1 cellular context compared by ENCODE assay signal in the genomic region with DNA sequence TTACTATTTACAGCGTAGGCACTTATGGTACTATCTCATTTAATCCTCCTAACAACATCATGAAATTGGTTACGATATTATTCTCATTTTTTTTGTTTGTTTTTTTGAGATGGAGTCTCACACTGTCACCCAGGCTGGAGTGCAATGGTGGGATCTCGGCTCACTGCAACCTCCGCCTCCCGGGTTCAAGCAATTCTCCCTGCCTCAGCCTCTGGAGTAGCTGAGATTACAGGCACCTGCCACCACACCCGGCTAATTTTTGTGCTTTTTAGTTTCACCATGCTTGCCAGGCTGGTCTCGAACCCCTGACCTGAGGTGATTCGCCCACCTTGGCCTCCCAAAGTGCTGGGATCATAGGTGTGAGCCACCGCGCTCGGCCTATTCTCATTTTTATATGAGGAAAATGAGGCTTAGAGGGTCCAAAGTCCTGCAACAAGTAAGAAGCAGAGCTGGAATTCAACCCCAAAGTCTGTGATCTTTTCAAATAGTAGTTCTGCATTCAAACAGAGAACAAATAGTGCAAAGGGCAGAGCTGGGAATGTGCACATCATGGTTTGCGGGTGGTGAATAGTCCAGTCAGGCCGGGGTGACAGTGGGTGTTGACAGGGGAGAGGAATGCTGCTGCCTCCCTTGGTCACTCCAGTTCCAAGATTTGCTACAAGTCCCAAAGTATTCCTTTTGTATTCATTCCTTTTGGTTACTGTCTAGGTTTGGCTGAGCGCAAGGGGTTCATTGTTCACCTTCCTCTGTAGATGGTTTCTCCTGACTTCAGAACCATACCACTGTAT.
TF ChIP-seq lines count a peak whose summit lies in the region.

No MANE protein-coding gene starts in this region.

TF ChIP-seq in HepG2, 621 proteins besides CTCF, POLR2A, EP300 and RAD21 (continued from another document and continues in another):
- TF ChIP-seq, protein P1, sequence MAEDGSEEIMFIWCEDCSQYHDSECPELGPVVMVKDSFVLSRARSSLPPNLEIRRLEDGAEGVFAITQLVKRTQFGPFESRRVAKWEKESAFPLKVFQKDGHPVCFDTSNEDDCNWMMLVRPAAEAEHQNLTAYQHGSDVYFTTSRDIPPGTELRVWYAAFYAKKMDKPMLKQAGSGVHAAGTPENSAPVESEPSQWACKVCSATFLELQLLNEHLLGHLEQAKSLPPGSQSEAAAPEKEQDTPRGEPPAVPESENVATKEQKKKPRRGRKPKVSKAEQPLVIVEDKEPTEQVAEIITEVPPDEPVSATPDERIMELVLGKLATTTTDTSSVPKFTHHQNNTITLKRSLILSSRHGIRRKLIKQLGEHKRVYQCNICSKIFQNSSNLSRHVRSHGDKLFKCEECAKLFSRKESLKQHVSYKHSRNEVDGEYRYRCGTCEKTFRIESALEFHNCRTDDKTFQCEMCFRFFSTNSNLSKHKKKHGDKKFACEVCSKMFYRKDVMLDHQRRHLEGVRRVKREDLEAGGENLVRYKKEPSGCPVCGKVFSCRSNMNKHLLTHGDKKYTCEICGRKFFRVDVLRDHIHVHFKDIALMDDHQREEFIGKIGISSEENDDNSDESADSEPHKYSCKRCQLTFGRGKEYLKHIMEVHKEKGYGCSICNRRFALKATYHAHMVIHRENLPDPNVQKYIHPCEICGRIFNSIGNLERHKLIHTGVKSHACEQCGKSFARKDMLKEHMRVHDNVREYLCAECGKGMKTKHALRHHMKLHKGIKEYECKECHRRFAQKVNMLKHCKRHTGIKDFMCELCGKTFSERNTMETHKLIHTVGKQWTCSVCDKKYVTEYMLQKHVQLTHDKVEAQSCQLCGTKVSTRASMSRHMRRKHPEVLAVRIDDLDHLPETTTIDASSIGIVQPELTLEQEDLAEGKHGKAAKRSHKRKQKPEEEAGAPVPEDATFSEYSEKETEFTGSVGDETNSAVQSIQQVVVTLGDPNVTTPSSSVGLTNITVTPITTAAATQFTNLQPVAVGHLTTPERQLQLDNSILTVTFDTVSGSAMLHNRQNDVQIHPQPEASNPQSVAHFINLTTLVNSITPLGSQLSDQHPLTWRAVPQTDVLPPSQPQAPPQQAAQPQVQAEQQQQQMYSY (CRISPR knock-in tag; IDR thresholded peaks at IDR 0.05), result peak; percentile 77; the same call in 1 of the 2 replicates
- no peak for TF ChIP-seq DZIP1 (CRISPR knock-in tag; IDR thresholded peaks at IDR 0.05)
- no peak for TF ChIP-seq ZNF510 (CRISPR knock-in tag; IDR thresholded peaks at IDR 0.05; ENCODE audit: low read depth)
- peak; percentile 33; the same call in 1 of the 2 replicates for TF ChIP-seq ZNF556 (CRISPR knock-in tag; IDR thresholded peaks at IDR 0.05; ENCODE audit: borderline replicate concordance)
- TF ChIP-seq SKI (IDR thresholded peaks at IDR 0.05; ENCODE audit: partially characterized antibody), result peak; percentile 35
- TF ChIP-seq AGO2 (optimal IDR thresholded peaks at IDR 0.05; ENCODE audit: low read depth, low read length), result no peak
- peak; percentile 81 for TF ChIP-seq RCOR2 (CRISPR knock-in tag; IDR thresholded peaks at IDR 0.05)
- no peak for TF ChIP-seq RAD51 (IDR thresholded peaks at IDR 0.05; ENCODE audit: borderline replicate concordance)
- no peak for TF ChIP-seq ZSCAN31 (CRISPR knock-in tag; IDR thresholded peaks at IDR 0.05; ENCODE audit: low read depth)
- TF ChIP-seq, protein P2, sequence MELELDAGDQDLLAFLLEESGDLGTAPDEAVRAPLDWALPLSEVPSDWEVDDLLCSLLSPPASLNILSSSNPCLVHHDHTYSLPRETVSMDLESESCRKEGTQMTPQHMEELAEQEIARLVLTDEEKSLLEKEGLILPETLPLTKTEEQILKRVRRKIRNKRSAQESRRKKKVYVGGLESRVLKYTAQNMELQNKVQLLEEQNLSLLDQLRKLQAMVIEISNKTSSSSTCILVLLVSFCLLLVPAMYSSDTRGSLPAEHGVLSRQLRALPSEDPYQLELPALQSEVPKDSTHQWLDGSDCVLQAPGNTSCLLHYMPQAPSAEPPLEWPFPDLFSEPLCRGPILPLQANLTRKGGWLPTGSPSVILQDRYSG (CRISPR knock-in tag; IDR thresholded peaks at IDR 0.05), result no peak
- TF ChIP-seq, protein P3, sequence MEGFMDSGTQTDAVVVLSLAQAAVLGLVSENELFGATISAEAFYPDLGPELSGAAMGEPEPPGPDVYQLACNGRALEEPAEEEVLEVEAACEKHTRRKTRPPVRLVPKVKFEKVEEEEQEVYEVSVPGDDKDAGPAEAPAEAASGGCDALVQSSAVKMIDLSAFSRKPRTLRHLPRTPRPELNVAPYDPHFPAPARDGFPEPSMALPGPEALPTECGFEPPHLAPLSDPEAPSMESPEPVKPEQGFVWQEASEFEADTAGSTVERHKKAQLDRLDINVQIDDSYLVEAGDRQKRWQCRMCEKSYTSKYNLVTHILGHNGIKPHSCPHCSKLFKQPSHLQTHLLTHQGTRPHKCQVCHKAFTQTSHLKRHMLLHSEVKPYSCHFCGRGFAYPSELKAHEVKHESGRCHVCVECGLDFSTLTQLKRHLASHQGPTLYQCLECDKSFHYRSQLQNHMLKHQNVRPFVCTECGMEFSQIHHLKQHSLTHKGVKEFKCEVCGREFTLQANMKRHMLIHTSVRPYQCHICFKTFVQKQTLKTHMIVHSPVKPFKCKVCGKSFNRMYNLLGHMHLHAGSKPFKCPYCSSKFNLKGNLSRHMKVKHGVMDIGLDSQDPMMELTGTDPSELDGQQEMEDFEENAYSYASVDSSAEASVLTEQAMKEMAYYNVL (CRISPR knock-in tag; IDR thresholded peaks at IDR 0.05; ENCODE audit: borderline replicate concordance), result peak; percentile 91
- 0 out of 2 replicates have a peak, but pooled peaks have one; percentile 52 for TF ChIP-seq AFF4 (CRISPR knock-in tag; IDR thresholded peaks at IDR 0.05)
- no peak for TF ChIP-seq TOE1 (CRISPR knock-in tag; IDR thresholded peaks at IDR 0.05)
- TF ChIP-seq ZNF672 (CRISPR knock-in tag; IDR thresholded peaks at IDR 0.05), result no peak
- TF ChIP-seq MTA1 (CRISPR knock-in tag; IDR thresholded peaks at IDR 0.05; ENCODE audit: borderline replicate concordance), result peak; percentile 62; the same call in 1 of the 2 replicates
- no peak for TF ChIP-seq ZNF235 (CRISPR knock-in tag; IDR thresholded peaks at IDR 0.05; ENCODE audit: borderline replicate concordance)
- no peak for TF ChIP-seq GLMP (CRISPR knock-in tag; IDR thresholded peaks at IDR 0.05; ENCODE audit: borderline replicate concordance)
- no peak for TF ChIP-seq SUZ12 (IDR thresholded peaks at IDR 0.05; ENCODE audit: low read depth, low read length)
- no peak for TF ChIP-seq MAF1 (CRISPR knock-in tag; IDR thresholded peaks at IDR 0.05; ENCODE audit: borderline replicate concordance)
- TF ChIP-seq ZNF143 (CRISPR knock-in tag; IDR thresholded peaks at IDR 0.05), result peak; percentile 26; the same call in 1 of the 2 replicates
- TF ChIP-seq ZNF788 (CRISPR knock-in tag; IDR thresholded peaks at IDR 0.05; ENCODE audit: borderline replicate concordance), result no peak; the same call in 1 of the 2 replicates
- no peak for TF ChIP-seq NFE2 (CRISPR knock-in tag; IDR thresholded peaks at IDR 0.05)
- no peak for TF ChIP-seq ZNF562 (CRISPR knock-in tag; IDR thresholded peaks at IDR 0.05; ENCODE audit: borderline replicate concordance)
- TF ChIP-seq HES4 (CRISPR knock-in tag; IDR thresholded peaks at IDR 0.05; ENCODE audit: borderline replicate concordance), result no peak
- no peak for TF ChIP-seq ZNF3 (CRISPR knock-in tag; IDR thresholded peaks at IDR 0.05)
- TF ChIP-seq TCF12 (IDR thresholded peaks at IDR 0.05), result no peak
- TF ChIP-seq TCF12 (CRISPR knock-in tag; IDR thresholded peaks at IDR 0.05), result peak; percentile 71; the same call in 1 of the 2 replicates
- TF ChIP-seq, protein P4, sequence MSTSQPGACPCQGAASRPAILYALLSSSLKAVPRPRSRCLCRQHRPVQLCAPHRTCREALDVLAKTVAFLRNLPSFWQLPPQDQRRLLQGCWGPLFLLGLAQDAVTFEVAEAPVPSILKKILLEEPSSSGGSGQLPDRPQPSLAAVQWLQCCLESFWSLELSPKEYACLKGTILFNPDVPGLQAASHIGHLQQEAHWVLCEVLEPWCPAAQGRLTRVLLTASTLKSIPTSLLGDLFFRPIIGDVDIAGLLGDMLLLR (CRISPR knock-in tag; IDR thresholded peaks at IDR 0.05), result no peak
- no peak for TF ChIP-seq ZNF7 (CRISPR knock-in tag; IDR thresholded peaks at IDR 0.05)
- TF ChIP-seq ZNF557 (CRISPR knock-in tag; IDR thresholded peaks at IDR 0.05), result no peak
- peak; percentile 82 for TF ChIP-seq ZNF292 (CRISPR knock-in tag; IDR thresholded peaks at IDR 0.05; ENCODE audit: borderline replicate concordance, low read depth)
- TF ChIP-seq ZNF605 (CRISPR knock-in tag; IDR thresholded peaks at IDR 0.05), result peak; percentile 61; the same call in 1 of the 2 replicates
- TF ChIP-seq, protein P5, sequence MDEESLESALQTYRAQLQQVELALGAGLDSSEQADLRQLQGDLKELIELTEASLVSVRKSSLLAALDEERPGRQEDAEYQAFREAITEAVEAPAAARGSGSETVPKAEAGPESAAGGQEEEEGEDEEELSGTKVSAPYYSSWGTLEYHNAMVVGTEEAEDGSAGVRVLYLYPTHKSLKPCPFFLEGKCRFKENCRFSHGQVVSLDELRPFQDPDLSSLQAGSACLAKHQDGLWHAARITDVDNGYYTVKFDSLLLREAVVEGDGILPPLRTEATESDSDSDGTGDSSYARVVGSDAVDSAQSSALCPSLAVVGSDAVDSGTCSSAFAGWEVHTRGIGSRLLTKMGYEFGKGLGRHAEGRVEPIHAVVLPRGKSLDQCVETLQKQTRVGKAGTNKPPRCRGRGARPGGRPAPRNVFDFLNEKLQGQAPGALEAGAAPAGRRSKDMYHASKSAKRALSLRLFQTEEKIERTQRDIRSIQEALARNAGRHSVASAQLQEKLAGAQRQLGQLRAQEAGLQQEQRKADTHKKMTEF (CRISPR knock-in tag; IDR thresholded peaks at IDR 0.05), result peak; percentile 78
- no peak for TF ChIP-seq ZNF576 (CRISPR knock-in tag; IDR thresholded peaks at IDR 0.05)
- TF ChIP-seq SMYD3 (CRISPR knock-in tag; IDR thresholded peaks at IDR 0.05), result no peak
- no peak for TF ChIP-seq ZZZ3 (CRISPR knock-in tag; IDR thresholded peaks at IDR 0.05; ENCODE audit: borderline replicate concordance)
- TF ChIP-seq ZNF180 (CRISPR knock-in tag; IDR thresholded peaks at IDR 0.05; ENCODE audit: borderline replicate concordance, low read depth), result no peak
- TF ChIP-seq ZNF501 (CRISPR knock-in tag; IDR thresholded peaks at IDR 0.05), result no peak
- TF ChIP-seq ZFYVE20 (CRISPR knock-in tag; IDR thresholded peaks at IDR 0.05; ENCODE audit: borderline replicate concordance, low read depth), result no peak
- TF ChIP-seq ZNF552 (CRISPR knock-in tag; IDR thresholded peaks at IDR 0.05; ENCODE audit: borderline replicate concordance), result no peak
- peak; percentile 95 for TF ChIP-seq ADNP (CRISPR knock-in tag; IDR thresholded peaks at IDR 0.05)
- no peak for TF ChIP-seq ZNF674 (CRISPR knock-in tag; IDR thresholded peaks at IDR 0.05; ENCODE audit: low read depth)
- TF ChIP-seq CBX1 (IDR thresholded peaks at IDR 0.05; ENCODE audit: low read depth), result no peak
